Comparison of ENCODE assay signal across 16 cellular contexts in the genomic region with DNA sequence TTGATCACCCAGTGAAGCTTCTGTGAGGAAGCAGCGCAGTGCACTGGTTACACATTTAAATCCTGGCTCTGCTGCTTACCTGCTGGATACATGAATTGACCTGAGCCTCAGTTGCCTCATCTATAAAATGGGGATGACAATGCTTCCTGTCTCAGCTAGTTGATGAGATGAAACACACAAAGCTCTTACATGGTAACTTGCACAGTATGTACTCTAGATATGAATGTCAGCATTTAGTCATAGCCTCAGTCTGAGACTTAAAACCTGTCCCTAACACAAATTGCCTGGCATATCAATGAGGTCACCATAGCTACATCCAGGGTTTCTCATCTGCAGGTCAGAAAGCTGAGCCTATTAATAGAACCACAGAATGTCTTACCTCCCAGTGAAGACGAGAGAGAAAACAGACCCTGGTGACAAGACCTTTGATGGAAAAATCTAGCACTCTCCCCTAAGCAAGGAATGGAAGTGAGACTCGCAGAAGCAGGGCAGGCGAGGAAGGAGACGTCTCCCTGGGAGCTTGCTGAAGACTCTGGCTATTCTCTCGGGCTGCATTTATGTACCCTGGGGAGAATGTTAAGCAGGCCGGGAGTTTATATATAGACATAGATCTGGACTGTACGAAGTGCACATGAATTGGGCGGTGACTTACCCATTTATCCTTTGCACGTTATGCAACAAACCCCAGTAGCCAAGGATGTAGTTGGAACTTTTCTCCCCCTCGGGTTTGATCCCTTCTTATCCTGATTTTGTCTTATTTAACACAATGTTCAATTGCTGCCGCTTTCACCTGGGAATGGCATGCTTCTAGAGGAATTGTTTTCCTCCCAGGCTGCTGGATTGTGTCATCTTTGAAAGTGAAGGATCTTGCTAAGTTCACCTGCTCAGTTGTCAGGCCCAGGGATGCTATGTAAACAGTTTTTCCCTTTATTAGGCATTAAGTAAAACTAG. TPM values are rescaled to one million over a fixed set of nuclear protein-coding genes. Genes with fewer than 3 reads are reported as not detected.
DNase-seq lines count a peak whose midpoint lies in the region; ATAC-seq and TF ChIP-seq lines count a peak whose summit lies in the region.
"Had no signal": no experiment of that assay in that cellular context is flagged by ENCODE, and none has a peak within 500 bp of the region (broad histone marks: within the 10 kb centered on the region; RNA-seq: fewer than 3 reads in every experiment).

No MANE protein-coding gene starts in this region.

- H3K4me1 ChIP-seq in stomach: peaks cover 4 to 39% (median 22%) of the 10 kb centered on the region in 4 donors
- H3K4me1 ChIP-seq: foreskin keratinocyte, upper lobe of right lung had no signal

- no peak overlapping the region for H3K4me3 ChIP-seq in stomach
- H3K4me3 ChIP-seq: PC-9, skin epidermis, upper lobe of right lung had no signal

- WGBS in stomach, 5 donors: 65 to 82% (median 81%) methylated on average over 12 of the region's 12 CpGs

- TF ChIP-seq POLR2A in stomach (IDR thresholded peaks at IDR 0.05): no peak

- ATAC-seq in GM21367 (IDR thresholded peaks at IDR 0.05; ENCODE audit: unreplicated experiment): no peak
- ATAC-seq: foreskin keratinocyte, T-cell, upper lobe of right lung had no signal

- no peaks in the 10 kb centered on the region for H3K27me3 ChIP-seq in stomach
- H3K27me3 ChIP-seq: foreskin keratinocyte, upper lobe of right lung had no signal

- no peak for TF ChIP-seq CTCF in stomach (IDR thresholded peaks at IDR 0.05)

- peaks cover 26 to 98% (median 86%) of the 10 kb centered on the region in 4 donors for H3K36me3 ChIP-seq in stomach

- no peaks in the 10 kb centered on the region for H3K9me3 ChIP-seq in stomach
- H3K9me3 ChIP-seq: upper lobe of right lung had no signal

- peak overlapping the region in 3 of 5 donors; percentile 63 to 81 (median 71) for H3K27ac ChIP-seq in stomach
- H3K27ac ChIP-seq: foreskin keratinocyte, PC-9, skin epidermis, upper lobe of right lung had no signal

- TF ChIP-seq EP300 in stomach (IDR thresholded peaks at IDR 0.05): peak; percentile 7

- intact Hi-C loops in stomach (cut with DNase I; ENCODE audit: low total_unique reads): no loop called here

- peak; percentile 3 for DNase-seq in activated T-cell treated with anti-CD3 and anti-CD28 coated beads for 48 hours (ENCODE audit: low read depth)
- no peak for DNase-seq in activated T-cell treated with anti-CD3 and anti-CD28 coated beads for 4 hours
- peak; percentile 46 for DNase-seq in amniotic epithelial cell (ENCODE audit: low read depth)
- DNase-seq in inferior parietal cortex (ENCODE audit: extremely low spot score): peak; percentile 64
- DNase-seq in stomach: no peak
- no peak for DNase-seq in AML-193 (lab: John Stamatoyannopoulos, UW)
- DNase-seq in NCI-H187 treated with DMSO at 0.1 percent for 48 hours (lab: John Stamatoyannopoulos, UW): no peak
- DNase-seq: effector CD8-positive, alpha-beta T cell; NCI-H510A treated with DMSO at 0.1 percent for 48 hours; nephron progenitor cell; PC-9; T-cell; upper lobe of right lung had no signal

RNA-seq across cellular contexts. Expression of a gene that starts 18.0 kb away (rescaled TPM):
- total RNA-seq in stomach: 100 to 1,000 TPM in 1 of 5 donors, 10 to 100 TPM in 4; 11.6 to 125 (median 40.6) TPM
- 10 to 100 TPM; 36.6 to 53.9 (median 43.7) TPM for polyA plus RNA-seq in stomach

RNA-seq across cellular contexts. Expression of a gene that starts 18.1 kb away (rescaled TPM):
- 100 to 1,000 TPM in 1 of 5 donors, 10 to 100 TPM in 4; 22.3 to 249 (median 46.1) TPM for total RNA-seq in stomach
- polyA plus RNA-seq in stomach: 10 to 100 TPM; 21.7 to 33.0 (median 22.3) TPM

RNA-seq across cellular contexts. Expression of a gene that starts 55.5 kb away (rescaled TPM):
- 10 to 100 TPM; 12.3 to 35.6 (median 14.0) TPM for total RNA-seq in stomach
- polyA plus RNA-seq in stomach: 10 to 100 TPM; 14.7 to 17.1 (median 15.7) TPM

Comparison
In these comparisons a context has a peak if more than half of its experiments do, and no peak if none do; other contexts are left out.
1. DNase-seq: peak in activated T-cell treated with anti-CD3 and anti-CD28 coated beads for 48 hours (single experiment), amniotic epithelial cell (single experiment) and inferior parietal cortex (single experiment); none in activated T-cell treated with anti-CD3 and anti-CD28 coated beads for 4 hours (single experiment), stomach (single experiment), AML-193 (0 of 2) and NCI-H187 treated with DMSO at 0.1 percent for 48 hours (single experiment).